Comparison of ENCODE assay signal across 17 cellular contexts in the genomic region with DNA sequence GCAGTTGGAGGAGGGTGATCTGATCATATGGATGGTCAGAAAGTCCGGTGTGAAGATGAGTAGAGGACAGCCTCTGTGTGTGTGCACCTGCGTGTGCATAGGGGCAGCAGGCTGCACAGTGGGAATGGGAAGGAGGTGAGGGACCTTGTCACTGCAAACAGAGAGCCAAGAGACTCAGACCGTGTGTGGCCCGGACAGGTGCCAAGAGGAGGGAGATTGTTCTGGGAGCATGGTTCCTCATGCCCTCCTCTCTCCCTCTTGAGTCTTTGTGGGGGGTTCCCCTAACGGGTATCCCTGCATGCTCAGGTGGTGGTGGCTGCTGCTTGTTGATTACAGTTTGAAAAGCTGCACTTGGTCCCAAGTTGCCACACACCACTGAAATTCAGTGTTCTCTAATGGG.
A peak's percentile ranks its signal among the peaks of the same experiment; 100 is the strongest.
DNase-seq lines count a peak whose midpoint lies in the region; TF ChIP-seq lines count a peak whose summit lies in the region.
"Had no signal": no experiment of that assay in that cellular context is flagged by ENCODE, and none has a peak within 500 bp of the region (broad histone marks: within the 10 kb centered on the region; RNA-seq: fewer than 3 reads in every experiment).

No MANE protein-coding gene starts in this region.

- H3K27me3 ChIP-seq in endodermal cell (ENCODE audit: control insufficient read depth, insufficient read depth, low read length, poor library complexity, severe bottlenecking) (no peaks in the 10 kb centered on the region), thyroid gland (no peaks in the 10 kb centered on the region), BE2C (no peaks in the 10 kb centered on the region)
- H3K27me3 ChIP-seq: BLaER1 had no signal

- H3K36me3 ChIP-seq in HEK293 (ENCODE audit: control insufficient read depth in 2 of 2, insufficient read depth in 1 of 2, low read length in 2 of 2): no peaks in the 10 kb centered on the region
- no peaks in the 10 kb centered on the region for H3K36me3 ChIP-seq in endodermal cell (ENCODE audit: control insufficient read depth, insufficient read depth, low read length)
- H3K36me3 ChIP-seq in thyroid gland: no peaks in the 10 kb centered on the region
- peaks cover 4% of the 10 kb centered on the region; the same call in 1 of the 2 replicates for H3K36me3 ChIP-seq in BE2C
- H3K36me3 ChIP-seq: BLaER1 had no signal

- POLR2A ChIA-PET in HEK293 (lab: Yijun Ruan, JAX): no interaction called here

- no peaks in the 10 kb centered on the region for H3K36me3 Mint-ChIP-seq in endodermal cell (ENCODE audit: low read depth)
- H3K36me3 Mint-ChIP-seq: CD4-positive, CD25-positive, alpha-beta regulatory T cell; CD8-positive, alpha-beta T cell had no signal

- no peak overlapping the region for H3K27ac Mint-ChIP-seq in endodermal cell
- H3K27ac Mint-ChIP-seq: CD4-positive, CD25-positive, alpha-beta regulatory T cell; CD8-positive, alpha-beta T cell had no signal

- 75 to 76% methylated on average over 4 to 5 of the region's 5 CpGs for WGBS in endodermal cell (ENCODE audit: insufficient coverage in 1 of 2, insufficient read length in 1 of 2), 2 experiments
- WGBS in thyroid gland, 2 donors: 21 to 56% methylated on average over 5 of the region's 5 CpGs

- DNase-seq in NCI-H526 treated with DMSO at 0.1 percent for 48 hours (lab: John Stamatoyannopoulos, UW): peak; percentile 22
- peak; percentile 36 for DNase-seq in endodermal cell
- peak; percentile 61 to 67 for DNase-seq in thyroid gland
- no peak for DNase-seq in NCI-H1417 (lab: John Stamatoyannopoulos, UW)
- DNase-seq in substantia nigra (lab: John Stamatoyannopoulos, UW): no peak
- no peak for DNase-seq in BE2C
- DNase-seq: Caco-2; CD4-positive, CD25-positive, alpha-beta regulatory T cell; CD8-positive, alpha-beta T cell; DMS153; DND-41; GM23248; H7; HCEC 1CT had no signal

- H3K4me1 ChIP-seq in HEK293 (ENCODE audit: control insufficient read depth, insufficient read depth, low read length) (no peaks in the 10 kb centered on the region), endodermal cell (ENCODE audit: control insufficient read depth, insufficient read depth, low read length) (no peaks in the 10 kb centered on the region), thyroid gland (no peaks in the 10 kb centered on the region), BE2C (peaks cover 52% of the 10 kb centered on the region)
- H3K4me1 ChIP-seq: Caco-2 had no signal

- peaks cover 8% of the 10 kb centered on the region for H3K27me3 Mint-ChIP-seq in endodermal cell (ENCODE audit: insufficient read depth)

- no peaks in the 10 kb centered on the region for H3K9me3 Mint-ChIP-seq in endodermal cell
- H3K9me3 Mint-ChIP-seq: CD8-positive, alpha-beta T cell had no signal

- TF ChIP-seq POLR2A in thyroid gland (IDR thresholded peaks at IDR 0.05): no peak

- TF ChIP-seq CTCF in HEK293 (tag by site-specific recombination; IDR thresholded peaks at IDR 0.05) (no peak), endodermal cell (conservative IDR thresholded peaks at IDR 0.05) (no peak), thyroid gland (IDR thresholded peaks at IDR 0.05) (no peak), BE2C (IDR thresholded peaks at IDR 0.05; ENCODE audit: low read depth, low read length) (no peak)

- no peak overlapping the region for H3K4me3 ChIP-seq in HEK293 (ENCODE audit: low read depth, low read length)
- H3K4me3 ChIP-seq in endodermal cell (ENCODE audit: low read length): no peak overlapping the region
- H3K4me3 ChIP-seq in thyroid gland (replicated peaks in 1 of 3): no peak overlapping the region
- no peak overlapping the region for H3K4me3 ChIP-seq in BE2C (ENCODE audit: low read depth, low read length)
- H3K4me3 ChIP-seq: BLaER1, GM23248 had no signal

- no peak overlapping the region for H3K4me3 Mint-ChIP-seq in endodermal cell
- H3K4me3 Mint-ChIP-seq: CD4-positive, CD25-positive, alpha-beta regulatory T cell; CD8-positive, alpha-beta T cell had no signal

- intact Hi-C loops in thyroid gland (cut with DNase I): no loop called here

- H3K9me3 ChIP-seq in HEK293 (ENCODE audit: control insufficient read depth, insufficient read depth, low read depth, low read length) (no peaks in the 10 kb centered on the region), endodermal cell (ENCODE audit: control insufficient read depth, low read length) (no peaks in the 10 kb centered on the region), thyroid gland (no peaks in the 10 kb centered on the region), BE2C (no peaks in the 10 kb centered on the region)
- H3K9me3 ChIP-seq: BLaER1, Caco-2 had no signal

- H3K27ac ChIP-seq in HEK293 (ENCODE audit: extremely low read depth, low read depth, low read length): no peak overlapping the region
- H3K27ac ChIP-seq in endodermal cell (ENCODE audit: low read depth, low read length): no peak overlapping the region
- no peak overlapping the region for H3K27ac ChIP-seq in thyroid gland
- H3K27ac ChIP-seq in substantia nigra (ENCODE audit: low read depth, low read length, poor library complexity, severe bottlenecking): no peak overlapping the region
- H3K27ac ChIP-seq: BLaER1, C4-2B, GM23248 had no signal

- CTCF ChIA-PET in HEK293 (lab: Yijun Ruan, JAX): interaction anchor here (1.2 kb wide), 1 partner anchor 121 kb away, joined by 5 read pairs; no protein-coding TSS in a partner anchor

- H3K4me1 Mint-ChIP-seq in endodermal cell: peaks cover 13% of the 10 kb centered on the region
- H3K4me1 Mint-ChIP-seq: CD4-positive, CD25-positive, alpha-beta regulatory T cell had no signal

- no peak overlapping the region for H3K9ac ChIP-seq in endodermal cell (ENCODE audit: extremely low read depth, low read length, poor library complexity, severe bottlenecking)
- H3K9ac ChIP-seq: BLaER1, GM23248 had no signal

TF ChIP-seq in HEK293, 187 proteins besides CTCF, POLR2A, EP300 and RAD21:
- TF ChIP-seq, protein P1, sequence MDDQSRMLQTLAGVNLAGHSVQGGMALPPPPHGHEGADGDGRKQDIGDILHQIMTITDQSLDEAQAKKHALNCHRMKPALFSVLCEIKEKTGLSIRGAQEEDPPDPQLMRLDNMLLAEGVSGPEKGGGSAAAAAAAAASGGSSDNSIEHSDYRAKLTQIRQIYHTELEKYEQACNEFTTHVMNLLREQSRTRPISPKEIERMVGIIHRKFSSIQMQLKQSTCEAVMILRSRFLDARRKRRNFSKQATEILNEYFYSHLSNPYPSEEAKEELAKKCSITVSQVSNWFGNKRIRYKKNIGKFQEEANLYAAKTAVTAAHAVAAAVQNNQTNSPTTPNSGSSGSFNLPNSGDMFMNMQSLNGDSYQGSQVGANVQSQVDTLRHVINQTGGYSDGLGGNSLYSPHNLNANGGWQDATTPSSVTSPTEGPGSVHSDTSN (CRISPR knock-in tag; IDR thresholded peaks at IDR 0.05): no peak
- TF ChIP-seq GLIS1 (tag by site-specific recombination; IDR thresholded peaks at IDR 0.05): peak; percentile 42

Comparison
In these comparisons a context has a peak if more than half of its experiments do, and no peak if none do; other contexts are left out.
1. DNase-seq: peak in NCI-H526 treated with DMSO at 0.1 percent for 48 hours (single experiment), endodermal cell (single experiment) and thyroid gland (2 of 2); none in NCI-H1417 (0 of 3), substantia nigra (0 of 49) and BE2C (single experiment).